Comparison of ENCODE assay signal across 1 cellular context in the genomic region with DNA sequence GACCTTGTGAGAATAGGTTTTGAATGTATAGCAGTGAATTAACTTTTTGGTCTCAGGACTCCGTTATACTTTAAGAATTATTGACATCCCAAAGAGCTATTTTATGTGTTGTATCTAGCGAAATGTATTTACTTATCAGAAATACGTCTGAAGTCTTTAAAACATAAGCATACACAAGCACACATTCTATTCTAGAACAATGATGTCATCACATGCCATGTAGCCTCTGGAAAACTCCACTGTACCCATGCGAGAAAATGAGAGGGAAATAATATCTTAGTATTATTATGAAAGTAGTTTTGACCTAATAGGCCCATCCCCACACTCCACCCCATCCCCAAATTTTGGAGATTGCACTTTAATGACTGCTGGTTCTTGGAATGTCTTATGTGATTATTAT.
TF ChIP-seq lines count a peak whose summit lies in the region.

No MANE protein-coding gene starts in this region.

TF ChIP-seq in IMR-90, 13 proteins besides CTCF, POLR2A, EP300 and RAD21 (continued from another document):
- TF ChIP-seq, protein P1, sequence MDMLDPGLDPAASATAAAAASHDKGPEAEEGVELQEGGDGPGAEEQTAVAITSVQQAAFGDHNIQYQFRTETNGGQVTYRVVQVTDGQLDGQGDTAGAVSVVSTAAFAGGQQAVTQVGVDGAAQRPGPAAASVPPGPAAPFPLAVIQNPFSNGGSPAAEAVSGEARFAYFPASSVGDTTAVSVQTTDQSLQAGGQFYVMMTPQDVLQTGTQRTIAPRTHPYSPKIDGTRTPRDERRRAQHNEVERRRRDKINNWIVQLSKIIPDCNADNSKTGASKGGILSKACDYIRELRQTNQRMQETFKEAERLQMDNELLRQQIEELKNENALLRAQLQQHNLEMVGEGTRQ (IDR thresholded peaks at IDR 0.05; ENCODE audit: low read depth, low read length), result no peak
- TF ChIP-seq, protein P2, sequence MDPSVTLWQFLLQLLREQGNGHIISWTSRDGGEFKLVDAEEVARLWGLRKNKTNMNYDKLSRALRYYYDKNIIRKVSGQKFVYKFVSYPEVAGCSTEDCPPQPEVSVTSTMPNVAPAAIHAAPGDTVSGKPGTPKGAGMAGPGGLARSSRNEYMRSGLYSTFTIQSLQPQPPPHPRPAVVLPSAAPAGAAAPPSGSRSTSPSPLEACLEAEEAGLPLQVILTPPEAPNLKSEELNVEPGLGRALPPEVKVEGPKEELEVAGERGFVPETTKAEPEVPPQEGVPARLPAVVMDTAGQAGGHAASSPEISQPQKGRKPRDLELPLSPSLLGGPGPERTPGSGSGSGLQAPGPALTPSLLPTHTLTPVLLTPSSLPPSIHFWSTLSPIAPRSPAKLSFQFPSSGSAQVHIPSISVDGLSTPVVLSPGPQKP (IDR thresholded peaks at IDR 0.05; ENCODE audit: borderline replicate concordance, low read depth, low read length), result no peak
- no peak for TF ChIP-seq MAZ (IDR thresholded peaks at IDR 0.05; ENCODE audit: borderline replicate concordance, low read depth, low read length)
